In genomic region chr5:34930870-34931269, GRCh38 we compare ENCODE assay signal across 8 cellular contexts. TPM values are rescaled to one million over a fixed set of nuclear protein-coding genes. Genes with fewer than 3 reads are reported as not detected.
A peak's percentile ranks its signal among the peaks of the same experiment; 100 is the strongest.
DNase-seq lines count a peak whose midpoint lies in the region; ATAC-seq lines count a peak whose summit lies in the region.

No MANE protein-coding gene starts in this region.

- no peak for ATAC-seq in CD4-positive, CD25-positive, alpha-beta regulatory T cell (ENCODE audit: low read depth in 2 of 2)
- no peak for ATAC-seq in HG02571 (IDR thresholded peaks at IDR 0.05; ENCODE audit: unreplicated experiment)

- peaks cover 8% of the 10 kb centered on the region for H3K36me3 Mint-ChIP-seq in CD4-positive, CD25-positive, alpha-beta regulatory T cell

- H2AFZ ChIP-seq in neuron (ENCODE audit: low read depth, low read length), result peak overlapping the region; percentile 77

- H3K4me1 ChIP-seq in CD4-positive, CD25-positive, alpha-beta regulatory T cell (ENCODE audit: control insufficient read depth, insufficient read depth, low read length, poor library complexity, severe bottlenecking), result peaks cover 26% of the 10 kb centered on the region
- H3K4me1 ChIP-seq in NT2/D1 (ENCODE audit: insufficient read depth, insufficient read length), result no peaks in the 10 kb centered on the region
- peaks cover 11% of the 10 kb centered on the region for H3K4me1 ChIP-seq in endocrine pancreas (ENCODE audit: control insufficient read depth, insufficient read depth, low read length)
- peaks cover 15% of the 10 kb centered on the region for H3K4me1 ChIP-seq in neuron (ENCODE audit: insufficient read depth, low read length)

- peak overlapping the region; percentile 88 for H3K4me3 ChIP-seq in CD4-positive, CD25-positive, alpha-beta regulatory T cell (ENCODE audit: low read depth, low read length)
- peak overlapping the region; percentile 80 for H3K4me3 ChIP-seq in NT2/D1 (ENCODE audit: insufficient read length, low read depth)
- peak overlapping the region; percentile 99 for H3K4me3 ChIP-seq in endocrine pancreas (ENCODE audit: control insufficient read depth, insufficient read depth, low read length)
- peak overlapping the region; percentile 95 for H3K4me3 ChIP-seq in neuron (ENCODE audit: low read length)

- peaks cover 17 to 46% (median 31%) of the 10 kb centered on the region in 4 donors for H3K4me1 Mint-ChIP-seq in CD4-positive, CD25-positive, alpha-beta regulatory T cell

- H3K9me3 ChIP-seq in CD4-positive, CD25-positive, alpha-beta regulatory T cell (ENCODE audit: control insufficient read depth in 2 of 2, low read length in 2 of 2), result no peaks in the 10 kb centered on the region
- H3K9me3 ChIP-seq in NT2/D1 (ENCODE audit: insufficient read depth, low read length) (no peaks in the 10 kb centered on the region), endocrine pancreas (ENCODE audit: control insufficient read depth, low read length) (no peaks in the 10 kb centered on the region), neuron (ENCODE audit: low read length) (no peaks in the 10 kb centered on the region)

- H3K9ac ChIP-seq in NT2/D1 (ENCODE audit: insufficient read length, low read depth) (peak overlapping the region; percentile 90), endocrine pancreas (ENCODE audit: control insufficient read depth, insufficient read depth, low read length) (no peak overlapping the region)

- H3K27me3 Mint-ChIP-seq in CD4-positive, CD25-positive, alpha-beta regulatory T cell, result no peaks in the 10 kb centered on the region

- H3K36me3 ChIP-seq in CD4-positive, CD25-positive, alpha-beta regulatory T cell (ENCODE audit: control insufficient read depth, insufficient read depth, low read length), result peaks cover 14% of the 10 kb centered on the region
- H3K36me3 ChIP-seq in NT2/D1 (ENCODE audit: insufficient read depth, insufficient read length, low read length), result peaks cover 33% of the 10 kb centered on the region
- no peaks in the 10 kb centered on the region for H3K36me3 ChIP-seq in endocrine pancreas (ENCODE audit: control insufficient read depth, insufficient read depth, low read length)
- peaks cover 22% of the 10 kb centered on the region for H3K36me3 ChIP-seq in neuron (ENCODE audit: insufficient read depth, low read length)

- no peaks in the 10 kb centered on the region for H3K27me3 ChIP-seq in CD4-positive, CD25-positive, alpha-beta regulatory T cell (ENCODE audit: control insufficient read depth, insufficient read depth, low read length)
- H3K27me3 ChIP-seq in NT2/D1 (ENCODE audit: insufficient read depth, insufficient read length) (no peaks in the 10 kb centered on the region), endocrine pancreas (ENCODE audit: control insufficient read depth, insufficient read depth, low read length) (no peaks in the 10 kb centered on the region), neuron (ENCODE audit: insufficient read depth, low read length) (no peaks in the 10 kb centered on the region)

- H3K27ac Mint-ChIP-seq in CD4-positive, CD25-positive, alpha-beta regulatory T cell, result peak overlapping the region in 2 of 3 donors; percentile 94

- peak overlapping the region; percentile 87 to 98 (median 97) for H3K4me3 Mint-ChIP-seq in CD4-positive, CD25-positive, alpha-beta regulatory T cell

- no peak for DNase-seq in CD4-positive, CD25-positive, alpha-beta regulatory T cell
- DNase-seq in NT2/D1 (ENCODE audit: low read depth, low spot score) (no peak), DMS79 (lab: John Stamatoyannopoulos, UW) (no peak), SIG-M5 (lab: John Stamatoyannopoulos, UW) (no peak), SW480 (ENCODE audit: low spot score) (no peak)

- H3K9me3 Mint-ChIP-seq in CD4-positive, CD25-positive, alpha-beta regulatory T cell, result no peaks in the 10 kb centered on the region

- H3K27ac ChIP-seq in CD4-positive, CD25-positive, alpha-beta regulatory T cell (ENCODE audit: insufficient read depth, low read length, poor library complexity, severe bottlenecking), result peak overlapping the region; percentile 84

RNA-seq across cellular contexts. Expression of gene DNAJC21, which starts 1.5 kb away (rescaled TPM):
- 42.9 TPM for total RNA-seq in CD4-positive, CD25-positive, alpha-beta regulatory T cell
- polyA plus RNA-seq in CD4-positive, CD25-positive, alpha-beta regulatory T cell, result 10 to 100 TPM; 15.0 to 26.3 (median 17.6) TPM

RNA-seq across cellular contexts. Expression of gene BRIX1, which starts 15.4 kb away (rescaled TPM):
- 20.5 TPM for total RNA-seq in CD4-positive, CD25-positive, alpha-beta regulatory T cell
- 10 to 100 TPM; 44.2 to 51.0 (median 48.0) TPM for polyA plus RNA-seq in CD4-positive, CD25-positive, alpha-beta regulatory T cell

RNA-seq across cellular contexts. Expression of gene RAD1, which starts 15.6 kb away (rescaled TPM):
- 18.1 TPM for total RNA-seq in CD4-positive, CD25-positive, alpha-beta regulatory T cell
- polyA plus RNA-seq in CD4-positive, CD25-positive, alpha-beta regulatory T cell, result 10 to 100 TPM; 18.2 to 29.6 (median 20.0) TPM
